Comparison of ENCODE assay signal across 18 cellular contexts in genomic region chr9:118896356-118897000, GRCh38.
DNase-seq lines count a peak whose midpoint lies in the region; ATAC-seq, FAIRE-seq and TF ChIP-seq lines count a peak whose summit lies in the region.
"Had no signal": no experiment of that assay in that cellular context is flagged by ENCODE, and none has a peak within 500 bp of the region (broad histone marks: within the 10 kb centered on the region; RNA-seq: fewer than 3 reads in every experiment).

No MANE protein-coding gene starts in this region.

- H3K36me3 ChIP-seq in HepG2 (replicated peaks in 1 of 2; ENCODE audit: control insufficient read depth in 1 of 2, insufficient read depth in 2 of 2, low read length in 2 of 2), result no peaks in the 10 kb centered on the region
- H3K36me3 ChIP-seq: adrenal gland, right lobe of liver had no signal

- no peaks in the 10 kb centered on the region for H3K27me3 ChIP-seq in HepG2 (ENCODE audit: control insufficient read depth in 1 of 2, insufficient read depth in 2 of 2, low read length in 2 of 2)
- H3K27me3 ChIP-seq: adrenal gland, right lobe of liver had no signal

- H3K4me2 ChIP-seq in HepG2 (ENCODE audit: low read depth, low read length), result no peak overlapping the region

- CTCF ChIA-PET in HepG2 (lab: Yijun Ruan, JAX; ENCODE audit: low intra/inter-chr PET ratio, low total read pairs), result no interaction called here

- H3K9ac ChIP-seq in HepG2 (ENCODE audit: insufficient read depth, low read depth, low read length), result no peak overlapping the region

- POLR2A ChIA-PET in HepG2 (lab: Yijun Ruan, JAX), result no interaction called here

- H3K4me3 ChIP-seq in epithelial cell of esophagus (ENCODE audit: low read length) (no peak overlapping the region), HepG2 (replicated peaks in 1 of 3; ENCODE audit: insufficient read depth in 1 of 3, low read depth in 2 of 3, low read length in 3 of 3) (no peak overlapping the region)
- H3K4me3 ChIP-seq: adrenal gland, coronary artery, right lobe of liver had no signal

- no peak for ATAC-seq in GM19395 (IDR thresholded peaks at IDR 0.05; ENCODE audit: unreplicated experiment)
- ATAC-seq in HG03025 (IDR thresholded peaks at IDR 0.05; ENCODE audit: low FRiP score, unreplicated experiment), result no peak
- no peak for ATAC-seq in HepG2
- ATAC-seq: naive thymus-derived CD8-positive, alpha-beta T cell; right lobe of liver; stimulated activated naive B cell treated with anti-CD40 and anti-IgM and Interleukin-4, amounts not matched to agents 10 μg/mL and 1 μg/mL and 100 μg/mL, for 72 hours had no signal

- H3K9me3 ChIP-seq in HepG2 (ENCODE audit: low read length), result peaks cover 71% of the 10 kb centered on the region
- H3K9me3 ChIP-seq: adrenal gland, right lobe of liver had no signal

- no peak overlapping the region for H3K27ac ChIP-seq in HepG2 (ENCODE audit: extremely low read length, insufficient read depth, low read length)
- H3K27ac ChIP-seq: adrenal gland, coronary artery, HL-60, right lobe of liver had no signal

- TF ChIP-seq EP300 in HepG2 (IDR thresholded peaks at IDR 0.05; ENCODE audit: low read depth in 2 of 2, low read length in 2 of 2) (no peak), HepG2 (CRISPR knock-in tag; IDR thresholded peaks at IDR 0.05; ENCODE audit: borderline replicate concordance) (no peak)

- H3K79me2 ChIP-seq in HepG2 (ENCODE audit: insufficient read depth, low read length), result no peaks in the 10 kb centered on the region

- in situ Hi-C loops in HepG2 (cut with HindIII; ENCODE audit: extremely low pct_ligation_motif_present, low pct_unique_long_range_greater_than_20kb), result no loop called here

- 25% methylated on average over 4 of the region's 4 CpGs for WGBS in HepG2 (ENCODE audit: low lambda C conversion rate)

- no TSS peak for BruUV-seq in HepG2 (replicated peaks; lab: Mats Ljungman, UMichigan)

- TF ChIP-seq POLR2A in HepG2 (IDR thresholded peaks at IDR 0.05; ENCODE audit: insufficient read depth in 1 of 2, low read depth in 2 of 2, low read length in 2 of 2), result no peak

- no peaks in the 10 kb centered on the region for H3K4me1 ChIP-seq in HepG2 (ENCODE audit: insufficient read depth, low read length)
- H3K4me1 ChIP-seq: adrenal gland, right lobe of liver had no signal

- intact Hi-C loops in HepG2 (cut with micrococcal nuclease; ENCODE audit: unreplicated experiment), result no loop called here

- DNase-seq in DMS153 (lab: John Stamatoyannopoulos, UW), result peak; percentile 77
- DNase-seq in NCI-H1092 (lab: John Stamatoyannopoulos, UW), result peak; percentile 85
- peak; percentile 94 for DNase-seq in NCI-H345 treated with DMSO at 0.1 percent for 48 hours (lab: John Stamatoyannopoulos, UW; ENCODE audit: unreplicated experiment)
- DNase-seq in epithelial cell of esophagus (ENCODE audit: low read depth), result peak; percentile 1
- DNase-seq in T-helper 2 cell, result no peak
- no peak for DNase-seq in HepG2 (ENCODE audit: low spot score)
- DNase-seq: activated CD4-positive, alpha-beta T cell treated with anti-CD3 and anti-CD28 coated beads for 1 hour; activated T-cell treated with anti-CD3 and anti-CD28 coated beads, Interleukin-2, amount 50 U/mL, for 48 hours; naive thymus-derived CD8-positive, alpha-beta T cell; OCI-M1; right lobe of liver; stimulated activated naive B cell treated with anti-CD40 and anti-IgM and Interleukin-4, amounts not matched to agents 10 μg/mL and 1 μg/mL and 100 μg/mL, for 72 hours had no signal

- no peak for TF ChIP-seq RAD21 in HepG2 (CRISPR knock-in tag; IDR thresholded peaks at IDR 0.05)

- no peak overlapping the region for H2AFZ ChIP-seq in HepG2 (ENCODE audit: low read length)

- no peaks in the 10 kb centered on the region for H4K20me1 ChIP-seq in HepG2 (ENCODE audit: insufficient read depth, low read length)

- TF ChIP-seq CTCF in epithelial cell of esophagus (IDR thresholded peaks at IDR 0.05; ENCODE audit: insufficient read depth, low read depth, low read length, missing control alignments) (no peak), HepG2 (CRISPR knock-in tag; IDR thresholded peaks at IDR 0.05) (no peak)

- no peak for FAIRE-seq in HepG2 (lab: Jason Lieb, UNC)
- FAIRE-seq: H1 had no signal

TF ChIP-seq in HepG2, 621 proteins besides CTCF, POLR2A, EP300 and RAD21:
- TF ChIP-seq SOX6 (IDR thresholded peaks at IDR 0.05) (no peak), SOX6 (CRISPR knock-in tag; IDR thresholded peaks at IDR 0.05) (no peak), BATF2 (CRISPR knock-in tag; IDR thresholded peaks at IDR 0.05) (no peak), TCF7L2 (IDR thresholded peaks at IDR 0.05; ENCODE audit: low read depth, low read length) (no peak), MAFK (conservative IDR thresholded peaks at IDR 0.05 in 1 of 2, IDR thresholded peaks at IDR 0.05 in 1 of 2; ENCODE audit: low read length in 2 of 2) (no peak)

Comparison
In these comparisons a context has a peak if more than half of its experiments do, and no peak if none do; other contexts are left out.
1. DNase-seq: peak in DMS153 (single experiment), NCI-H1092 (single experiment), NCI-H345 treated with DMSO at 0.1 percent for 48 hours (single experiment) and epithelial cell of esophagus (single experiment); none in T-helper 2 cell (0 of 5) and HepG2 (single experiment).